Comparison of ENCODE assay signal across 28 cellular contexts in the genomic region with DNA sequence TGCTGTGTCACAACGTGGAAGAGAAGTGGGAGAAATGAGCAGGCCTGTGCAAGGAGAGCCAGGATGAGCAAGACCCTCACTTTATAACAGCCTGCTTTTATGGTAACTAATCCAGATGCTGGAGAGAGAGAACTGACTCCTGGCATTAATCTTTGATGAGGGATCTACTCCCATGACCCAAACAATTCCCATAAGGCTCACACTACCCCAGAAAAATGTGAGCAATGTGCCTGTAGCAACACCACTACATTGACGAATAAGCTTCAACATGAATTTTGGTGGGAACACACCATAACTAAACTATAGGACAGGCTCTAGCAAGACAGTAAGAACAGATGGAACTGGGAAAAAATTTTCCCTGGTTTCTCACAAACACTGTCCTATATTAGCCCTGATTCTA.
"Had no signal": no experiment of that assay in that cellular context is flagged by ENCODE, and none has a peak within 500 bp of the region (broad histone marks: within the 10 kb centered on the region; RNA-seq: fewer than 3 reads in every experiment).

No MANE protein-coding gene starts in this region.

- H3K27ac Mint-ChIP-seq: activated CD4-positive, alpha-beta memory T cell treated with anti-CD3 and anti-CD28 coated beads for 36 hours; activated CD4-positive, alpha-beta T cell treated with anti-CD3 and anti-CD28 coated beads for 36 hours; activated CD4-positive, alpha-beta T cell treated with anti-CD3 and anti-CD28 coated beads, Interleukin-2, amount 10 ng/mL, durations not matched to agents 24 days and 14 days; activated CD8-positive, alpha-beta memory T cell treated with anti-CD3 and anti-CD28 coated beads, Interleukin-2, amount 10 ng/mL, durations not matched to agents 7 days and 5 days; activated naive CD4-positive, alpha-beta T cell treated with anti-CD3 and anti-CD28 coated beads, Interleukin-2, amount 10 ng/mL, durations not matched to agents 7 days and 5 days; activated naive CD4-positive, alpha-beta T cell treated with anti-CD3 and anti-CD28 coated beads, Interleukin-2, amount 50 U/mL, for 72 hours; activated T-cell treated with anti-CD3 and anti-CD28 coated beads, Interleukin-2, amount 50 U/mL, for 24 hours; activated T-cell treated with anti-CD3 and anti-CD28 coated beads, Interleukin-2, amount 50 U/mL, for 72 hours; dendritic cell treated with granulocyte-macrophage colony-stimulating factor and Interleukin-4, amounts not matched to agents 40 ng/mL and 50 ng/mL, for 4 days; endodermal cell had no signal

- H3K4me1 Mint-ChIP-seq: endodermal cell had no signal

- ATAC-seq: activated CD4-positive, alpha-beta T cell treated with anti-CD3 and anti-CD28 coated beads for 36 hours; activated CD8-positive, alpha-beta memory T cell treated with anti-CD3 and anti-CD28 coated beads, Interleukin-2, amount 10 ng/mL, durations not matched to agents 7 days and 5 days; activated CD8-positive, alpha-beta T cell treated with anti-CD3 and anti-CD28 coated beads, Interleukin-2, amount 10 ng/mL, durations not matched to agents 7 days and 5 days; activated naive CD4-positive, alpha-beta T cell treated with anti-CD3 and anti-CD28 coated beads, Interleukin-2, amount 50 U/mL, for 72 hours; activated T-cell treated with anti-CD3 and anti-CD28 coated beads, Interleukin-2, amount 50 U/mL, for 72 hours; body of pancreas; esophagus mucosa; gastrocnemius medialis; heart right ventricle had no signal

- H3K4me3 Mint-ChIP-seq: activated CD4-positive, alpha-beta memory T cell treated with anti-CD3 and anti-CD28 coated beads for 36 hours; activated CD4-positive, alpha-beta T cell treated with anti-CD3 and anti-CD28 coated beads for 36 hours; activated CD4-positive, alpha-beta T cell treated with anti-CD3 and anti-CD28 coated beads, Interleukin-2, amount 10 ng/mL, durations not matched to agents 24 days and 14 days; activated CD8-positive, alpha-beta memory T cell treated with anti-CD3 and anti-CD28 coated beads, Interleukin-2, amount 10 ng/mL, durations not matched to agents 7 days and 5 days; activated CD8-positive, alpha-beta T cell treated with anti-CD3 and anti-CD28 coated beads, Interleukin-2, amount 10 ng/mL, durations not matched to agents 7 days and 5 days; activated naive CD4-positive, alpha-beta T cell treated with anti-CD3 and anti-CD28 coated beads, Interleukin-2, amount 10 ng/mL, durations not matched to agents 7 days and 5 days; activated T-cell treated with anti-CD3 and anti-CD28 coated beads, Interleukin-2, amount 50 U/mL, for 24 hours; activated T-cell treated with anti-CD3 and anti-CD28 coated beads, Interleukin-2, amount 50 U/mL, for 72 hours; dendritic cell treated with granulocyte-macrophage colony-stimulating factor and Interleukin-4, amounts not matched to agents 40 ng/mL and 50 ng/mL, for 4 days; endodermal cell had no signal

- H3K36me3 Mint-ChIP-seq: activated CD4-positive, alpha-beta memory T cell treated with anti-CD3 and anti-CD28 coated beads for 36 hours; activated CD8-positive, alpha-beta memory T cell treated with anti-CD3 and anti-CD28 coated beads, Interleukin-2, amount 10 ng/mL, durations not matched to agents 7 days and 5 days; activated naive CD4-positive, alpha-beta T cell treated with anti-CD3 and anti-CD28 coated beads, Interleukin-2, amount 50 U/mL, for 72 hours had no signal

- H3K9me3 Mint-ChIP-seq: activated CD4-positive, alpha-beta memory T cell treated with anti-CD3 and anti-CD28 coated beads for 36 hours; activated CD4-positive, alpha-beta T cell treated with anti-CD3 and anti-CD28 coated beads, Interleukin-2, amount 10 ng/mL, durations not matched to agents 24 days and 14 days; activated naive CD4-positive, alpha-beta T cell treated with anti-CD3 and anti-CD28 coated beads, Interleukin-2, amount 10 ng/mL, durations not matched to agents 7 days and 5 days; activated naive CD4-positive, alpha-beta T cell treated with anti-CD3 and anti-CD28 coated beads, Interleukin-2, amount 50 U/mL, for 72 hours; activated T-cell treated with anti-CD3 and anti-CD28 coated beads, Interleukin-2, amount 50 U/mL, for 24 hours; activated T-cell treated with anti-CD3 and anti-CD28 coated beads, Interleukin-2, amount 50 U/mL, for 72 hours; endodermal cell had no signal

- DNase-seq: activated CD4-positive, alpha-beta memory T cell treated with anti-CD3 and anti-CD28 coated beads for 36 hours; activated CD4-positive, alpha-beta T cell treated with anti-CD3 and anti-CD28 coated beads for 36 hours; activated CD4-positive, alpha-beta T cell treated with anti-CD3 and anti-CD28 coated beads, Interleukin-2, amount 10 ng/mL, durations not matched to agents 24 days and 14 days; activated CD4-positive, CD25-positive, alpha-beta regulatory T cell; activated CD4-positive, CD25-positive, alpha-beta regulatory T cell treated with anti-CD3 and anti-CD28 coated beads, Interleukin-2, amount 50 U/mL, for 72 hours; activated CD8-positive, alpha-beta memory T cell treated with anti-CD3 and anti-CD28 coated beads, Interleukin-2, amount 10 ng/mL, durations not matched to agents 7 days and 5 days; activated CD8-positive, alpha-beta memory T cell treated with anti-CD3 and anti-CD28 coated beads, Interleukin-2, amount 50 U/mL, for 4 hours; activated CD8-positive, alpha-beta T cell treated with anti-CD3 and anti-CD28 coated beads, Interleukin-2, amount 10 ng/mL, durations not matched to agents 7 days and 5 days; activated gamma-delta T cell; activated naive CD4-positive, alpha-beta T cell; activated naive CD4-positive, alpha-beta T cell treated with anti-CD3 and anti-CD28 coated beads, Interleukin-2, amount 10 ng/mL, durations not matched to agents 7 days and 5 days; activated T-cell treated with anti-CD3 and anti-CD28 coated beads for 4 hours; activated T-cell treated with anti-CD3 and anti-CD28 coated beads, Interleukin-2, amount 50 U/mL, for 24 hours; activated T-cell treated with anti-CD3 and anti-CD28 coated beads, Interleukin-2, amount 50 U/mL, for 72 hours; amygdala; aorta; body of pancreas; central memory CD4-positive, alpha-beta T cell; dorsolateral prefrontal cortex; effector memory CD4-positive, alpha-beta T cell; endodermal cell; foreskin fibroblast; gastrocnemius medialis; heart right ventricle; T-helper 2 cell had no signal

- H3K27me3 Mint-ChIP-seq: activated CD4-positive, alpha-beta T cell treated with anti-CD3 and anti-CD28 coated beads for 36 hours; activated T-cell treated with anti-CD3 and anti-CD28 coated beads, Interleukin-2, amount 50 U/mL, for 24 hours; dendritic cell treated with granulocyte-macrophage colony-stimulating factor and Interleukin-4, amounts not matched to agents 40 ng/mL and 50 ng/mL, for 4 days had no signal
